In genomic region chr6:128350416-128351254, GRCh38 we compare ENCODE assay signal across 11 cellular contexts.
A peak's percentile ranks its signal among the peaks of the same experiment; 100 is the strongest.
DNase-seq lines count a peak whose midpoint lies in the region; ATAC-seq, FAIRE-seq and TF ChIP-seq lines count a peak whose summit lies in the region.
"Had no signal": no experiment of that assay in that cellular context is flagged by ENCODE, and none has a peak within 500 bp of the region (broad histone marks: within the 10 kb centered on the region; RNA-seq: fewer than 3 reads in every experiment).

No MANE protein-coding gene starts in this region.

- DNase-seq in GM23248 = peak; percentile 62
- DNase-seq in RKO (ENCODE audit: low spot score) = peak; percentile 6
- no peak for DNase-seq in esophagus muscularis mucosa (ENCODE audit: extremely low spot score)
- DNase-seq in non-pigmented ciliary epithelial cell (ENCODE audit: low read depth) = peak; percentile 18
- no peak for DNase-seq in GM19239 (ENCODE audit: insufficient read length, low spot score)
- no peak for DNase-seq in pons (ENCODE audit: low spot score)
- DNase-seq in NCI-H2029 (lab: John Stamatoyannopoulos, UW) = no peak
- DNase-seq in upper lobe of left lung = no peak
- DNase-seq: CD8-positive, alpha-beta memory T cell; head of caudate nucleus; substantia nigra had no signal

- no peak overlapping the region for H2AFZ ChIP-seq in GM23248

- H3K27me3 ChIP-seq in GM23248 (replicated peaks; ENCODE audit: insufficient read depth) (no peaks in the 10 kb centered on the region), esophagus muscularis mucosa (no peaks in the 10 kb centered on the region), upper lobe of left lung (no peaks in the 10 kb centered on the region)

- no peak for FAIRE-seq in GM19239 (lab: Jason Lieb, UNC)

- H3F3A ChIP-seq in GM23248 (ENCODE audit: insufficient read depth) = peaks cover 9% of the 10 kb centered on the region; the same call in 1 of the 2 replicates

- peaks cover 10% of the 10 kb centered on the region; the same call in 1 of the 2 replicates for H3K4me1 ChIP-seq in GM23248 (ENCODE audit: insufficient read depth)
- peaks cover 3 to 33% (median 29%) of the 10 kb centered on the region in 4 donors for H3K4me1 ChIP-seq in esophagus muscularis mucosa
- H3K4me1 ChIP-seq in upper lobe of left lung = peaks cover 0 to 3% (median 1%) of the 10 kb centered on the region in 4 donors

- H3K27ac ChIP-seq in GM23248 (no peak overlapping the region), esophagus muscularis mucosa (replicated peaks in 1 of 4) (peak overlapping the region in 3 of 4 donors; percentile 17 to 34 (median 33)), upper lobe of left lung (no peak overlapping the region)

- intact Hi-C loops in esophagus muscularis mucosa (cut with DNase I) = no loop called here

- no peak overlapping the region for H3K4me3 ChIP-seq in GM23248
- no peak overlapping the region for H3K4me3 ChIP-seq in esophagus muscularis mucosa
- no peak overlapping the region for H3K4me3 ChIP-seq in upper lobe of left lung

- no peak for TF ChIP-seq CTCF in esophagus muscularis mucosa (IDR thresholded peaks at IDR 0.05)
- TF ChIP-seq CTCF in upper lobe of left lung (IDR thresholded peaks at IDR 0.05) = no peak

- TF ChIP-seq POLR2A in esophagus muscularis mucosa (IDR thresholded peaks at IDR 0.05; ENCODE audit: low read depth) (no peak), upper lobe of left lung (IDR thresholded peaks at IDR 0.05) (no peak)

- H3K79me2 ChIP-seq in GM23248 (ENCODE audit: insufficient read depth) = 0 out of 2 replicates have a peak, but pooled peaks cover 5% of the 10 kb centered on the region

- no peak overlapping the region for H3K9ac ChIP-seq in GM23248

- H4K20me1 ChIP-seq in GM23248 (ENCODE audit: insufficient read depth) = 0 out of 2 replicates have a peak, but pooled peaks cover 4% of the 10 kb centered on the region

- in situ Hi-C loops in GM23248 (cut with MboI) = no loop called here

- H3K4me2 ChIP-seq in GM23248 (ENCODE audit: unreplicated experiment) = no peak overlapping the region

- TF ChIP-seq EP300 in esophagus muscularis mucosa (IDR thresholded peaks at IDR 0.05) = no peak
- TF ChIP-seq EP300 in upper lobe of left lung (IDR thresholded peaks at IDR 0.05) = no peak

- 65% methylated on average over 6 of the region's 6 CpGs for WGBS in GM23248 (ENCODE audit: low coverage in 1 of 2, low lambda C conversion rate in 2 of 2, missing lambda C conversion rate in 2 of 2), 2 experiments
- 46% methylated on average over 6 of the region's 6 CpGs for WGBS in esophagus muscularis mucosa
- WGBS in upper lobe of left lung, 2 donors = 68 to 75% methylated on average over 6 of the region's 6 CpGs

- H3K36me3 ChIP-seq in GM23248 (ENCODE audit: low read depth) = no peaks in the 10 kb centered on the region
- no peaks in the 10 kb centered on the region for H3K36me3 ChIP-seq in esophagus muscularis mucosa
- H3K36me3 ChIP-seq in upper lobe of left lung = no peaks in the 10 kb centered on the region

- H3K9me3 ChIP-seq in GM23248 (ENCODE audit: low read depth) (no peaks in the 10 kb centered on the region), esophagus muscularis mucosa (no peaks in the 10 kb centered on the region), upper lobe of left lung (no peaks in the 10 kb centered on the region)

- no peaks in the 10 kb centered on the region; the same call in 1 of the 2 replicates for H3K9me2 ChIP-seq in GM23248 (ENCODE audit: insufficient read depth)

- ATAC-seq in upper lobe of left lung (ENCODE audit: low FRiP score in 2 of 2) = no peak

Comparison
In these comparisons a context has a peak if more than half of its experiments do, and no peak if none do; other contexts are left out.
1. DNase-seq: peak in GM23248 (single experiment), RKO (single experiment) and non-pigmented ciliary epithelial cell (single experiment); none in esophagus muscularis mucosa (single experiment), GM19239 (single experiment), pons (single experiment), NCI-H2029 (single experiment) and upper lobe of left lung (0 of 2).
2. H3K27ac ChIP-seq: peak in esophagus muscularis mucosa (3 of 4); none in GM23248 (single experiment) and upper lobe of left lung (0 of 4).